ENCODE assay signal across 19 cellular contexts in genomic region chr15:62644216-62644873, GRCh38.
DNase-seq lines count a peak whose midpoint lies in the region; ATAC-seq and TF ChIP-seq lines count a peak whose summit lies in the region.
"Had no signal": no experiment of that assay in that cellular context is flagged by ENCODE, and none has a peak within 500 bp of the region (broad histone marks: within the 10 kb centered on the region; RNA-seq: fewer than 3 reads in every experiment).

No MANE protein-coding gene starts in this region.

- H3K27ac Mint-ChIP-seq in WTC11 (peak overlapping the region; percentile 28; the same call in 1 of the 2 replicates), glutamatergic neuron (ENCODE audit: unreplicated experiment) (peak overlapping the region; percentile 35), Caco-2 (ENCODE audit: unreplicated experiment) (no peak overlapping the region)
- H3K27ac Mint-ChIP-seq: CD8-positive, alpha-beta T cell had no signal

- in situ Hi-C loops in G401 (cut with HindIII; ENCODE audit: low sequenced_read_pairs), result no loop called here

- H3K4me3 Mint-ChIP-seq in WTC11, result no peak overlapping the region
- no peak overlapping the region for H3K4me3 Mint-ChIP-seq in glutamatergic neuron (ENCODE audit: unreplicated experiment)
- no peak overlapping the region for H3K4me3 Mint-ChIP-seq in Caco-2 (ENCODE audit: unreplicated experiment)
- H3K4me3 Mint-ChIP-seq: CD8-positive, alpha-beta T cell had no signal

- CTCF ChIA-PET in WTC11 (lab: Charles Lee) (no interaction called here), Caco-2 (lab: Charles Lee) (no interaction called here)

- TF ChIP-seq CTCF in WTC11 (IDR thresholded peaks at IDR 0.05) (no peak), glutamatergic neuron (IDR thresholded peaks at IDR 0.05; ENCODE audit: partially characterized antibody, unreplicated experiment) (no peak), psoas muscle (IDR thresholded peaks at IDR 0.05) (no peak), Caco-2 (IDR thresholded peaks at IDR 0.05; ENCODE audit: insufficient read depth in 1 of 2, low read depth in 1 of 2, low read length in 1 of 2, severe bottlenecking in 1 of 2, unreplicated experiment in 1 of 2) (no peak)

- H3K4me1 Mint-ChIP-seq in WTC11 (peaks cover 17% of the 10 kb centered on the region), glutamatergic neuron (ENCODE audit: low read depth, unreplicated experiment) (peaks cover 11% of the 10 kb centered on the region), Caco-2 (ENCODE audit: low read depth, unreplicated experiment) (no peaks in the 10 kb centered on the region)

- no peaks in the 10 kb centered on the region for H3K36me3 ChIP-seq in psoas muscle (ENCODE audit: insufficient read depth in 1 of 2, low read depth in 1 of 2)
- H3K36me3 ChIP-seq in Caco-2 (ENCODE audit: control insufficient read depth, insufficient read depth, low read length), result no peaks in the 10 kb centered on the region
- H3K36me3 ChIP-seq: BLaER1 had no signal

- WGBS in psoas muscle, 3 donors, result 77 to 84% (median 79%) methylated on average over 7 of the region's 7 CpGs

- POLR2A ChIA-PET in WTC11 (lab: Charles Lee), result no interaction called here
- POLR2A ChIA-PET in Caco-2 (lab: Charles Lee), result no interaction called here

- H3K9me3 ChIP-seq in psoas muscle (no peaks in the 10 kb centered on the region), Caco-2 (no peaks in the 10 kb centered on the region)
- H3K9me3 ChIP-seq: BLaER1 had no signal

- H3K27me3 ChIP-seq in psoas muscle (ENCODE audit: insufficient read depth in 3 of 3, low read length in 2 of 3) (no peaks in the 10 kb centered on the region), Caco-2 (replicated peaks; ENCODE audit: control insufficient read depth, insufficient read depth, low read length) (no peaks in the 10 kb centered on the region)
- H3K27me3 ChIP-seq: BLaER1 had no signal

- H3K4me3 ChIP-seq in psoas muscle (no peak overlapping the region), Caco-2 (ENCODE audit: low read depth, low read length) (no peak overlapping the region)
- H3K4me3 ChIP-seq: BLaER1 had no signal

- DNase-seq in G401 (ENCODE audit: low spot score) (peak; percentile 14), WTC11 (ENCODE audit: low spot score) (no peak), glutamatergic neuron (no peak), psoas muscle (no peak), Caco-2 (no peak), dermis blood vessel endothelial cell (no peak)
- DNase-seq in activated CD4-positive, alpha-beta T cell treated with anti-CD3 and anti-CD28 coated beads for 4 hours, result no peak
- DNase-seq: CD8-positive, alpha-beta T cell; DND-41; HCEC 1CT; NCI-H1417; NCI-H187 treated with DMSO at 0.1 percent for 48 hours; NCI-H345; NCI-H526 treated with DMSO at 0.1 percent for 48 hours; NK-92 treated with Interleukin-12 subunit alpha and Interleukin-12 subunit beta, amount 100 ng/mL, for 24 hours; SHP77 had no signal

- no TSS peak for BruUV-seq in Caco-2 (replicated peaks; lab: Mats Ljungman, UMichigan)

- intact Hi-C loops in psoas muscle (cut with DNase I) (no loop called here), Caco-2 (cut with micrococcal nuclease; ENCODE audit: unreplicated experiment) (no loop called here)

- H3K9me3 Mint-ChIP-seq in WTC11 (no peaks in the 10 kb centered on the region), glutamatergic neuron (ENCODE audit: unreplicated experiment) (peaks cover 2% of the 10 kb centered on the region), Caco-2 (ENCODE audit: unreplicated experiment) (no peaks in the 10 kb centered on the region)
- H3K9me3 Mint-ChIP-seq: CD8-positive, alpha-beta T cell had no signal

- H3K4me1 ChIP-seq in psoas muscle (peaks cover 35% of the 10 kb centered on the region), Caco-2 (no peaks in the 10 kb centered on the region)

- H3K36me3 Mint-ChIP-seq in WTC11, result no peaks in the 10 kb centered on the region
- no peaks in the 10 kb centered on the region for H3K36me3 Mint-ChIP-seq in glutamatergic neuron (ENCODE audit: unreplicated experiment)
- peaks cover 38% of the 10 kb centered on the region for H3K36me3 Mint-ChIP-seq in Caco-2 (ENCODE audit: insufficient read depth, unreplicated experiment)
- H3K36me3 Mint-ChIP-seq: CD8-positive, alpha-beta T cell had no signal

- ATAC-seq in WTC11 (no peak; the same call in 1 of the 2 replicates), psoas muscle (no peak), GM21390 (IDR thresholded peaks at IDR 0.05; ENCODE audit: unreplicated experiment) (no peak)
- ATAC-seq: CD8-positive, alpha-beta T cell had no signal

- H3K27me3 Mint-ChIP-seq in WTC11 (ENCODE audit: low read depth) (no peaks in the 10 kb centered on the region), glutamatergic neuron (ENCODE audit: unreplicated experiment) (no peaks in the 10 kb centered on the region), Caco-2 (ENCODE audit: insufficient read depth, unreplicated experiment) (no peaks in the 10 kb centered on the region)

- peak overlapping the region; percentile 66 for H3K27ac ChIP-seq in psoas muscle
- H3K27ac ChIP-seq: BLaER1, HL-60 had no signal

TF ChIP-seq in WTC11, 78 proteins besides CTCF, POLR2A, EP300 and RAD21 (continues in another document):
- TF ChIP-seq GRHL2 (CRISPR knock-in tag; IDR thresholded peaks at IDR 0.05; ENCODE audit: insufficient replicate concordance, severe bottlenecking) (no peak), JAZF1 (CRISPR knock-in tag; IDR thresholded peaks at IDR 0.05) (no peak), ETV6 (CRISPR knock-in tag; IDR thresholded peaks at IDR 0.05) (no peak), OVOL2 (CRISPR knock-in tag; IDR thresholded peaks at IDR 0.05; ENCODE audit: borderline replicate concordance) (no peak), RORB (CRISPR knock-in tag; IDR thresholded peaks at IDR 0.05) (no peak), TP53 (CRISPR knock-in tag; IDR thresholded peaks at IDR 0.05) (no peak), ZNF263 (CRISPR knock-in tag; IDR thresholded peaks at IDR 0.05; ENCODE audit: low read depth) (no peak), ATF2 (CRISPR knock-in tag; IDR thresholded peaks at IDR 0.05; ENCODE audit: borderline replicate concordance, low read depth) (no peak), ELF4 (CRISPR knock-in tag; IDR thresholded peaks at IDR 0.05; ENCODE audit: low read depth) (no peak)
- TF ChIP-seq, protein P1, sequence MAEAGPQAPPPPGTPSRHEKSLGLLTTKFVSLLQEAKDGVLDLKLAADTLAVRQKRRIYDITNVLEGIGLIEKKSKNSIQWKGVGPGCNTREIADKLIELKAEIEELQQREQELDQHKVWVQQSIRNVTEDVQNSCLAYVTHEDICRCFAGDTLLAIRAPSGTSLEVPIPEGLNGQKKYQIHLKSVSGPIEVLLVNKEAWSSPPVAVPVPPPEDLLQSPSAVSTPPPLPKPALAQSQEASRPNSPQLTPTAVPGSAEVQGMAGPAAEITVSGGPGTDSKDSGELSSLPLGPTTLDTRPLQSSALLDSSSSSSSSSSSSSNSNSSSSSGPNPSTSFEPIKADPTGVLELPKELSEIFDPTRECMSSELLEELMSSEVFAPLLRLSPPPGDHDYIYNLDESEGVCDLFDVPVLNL (CRISPR knock-in tag; IDR thresholded peaks at IDR 0.05; ENCODE audit: borderline replicate concordance, low read depth), result no peak
- TF ChIP-seq, protein P2, sequence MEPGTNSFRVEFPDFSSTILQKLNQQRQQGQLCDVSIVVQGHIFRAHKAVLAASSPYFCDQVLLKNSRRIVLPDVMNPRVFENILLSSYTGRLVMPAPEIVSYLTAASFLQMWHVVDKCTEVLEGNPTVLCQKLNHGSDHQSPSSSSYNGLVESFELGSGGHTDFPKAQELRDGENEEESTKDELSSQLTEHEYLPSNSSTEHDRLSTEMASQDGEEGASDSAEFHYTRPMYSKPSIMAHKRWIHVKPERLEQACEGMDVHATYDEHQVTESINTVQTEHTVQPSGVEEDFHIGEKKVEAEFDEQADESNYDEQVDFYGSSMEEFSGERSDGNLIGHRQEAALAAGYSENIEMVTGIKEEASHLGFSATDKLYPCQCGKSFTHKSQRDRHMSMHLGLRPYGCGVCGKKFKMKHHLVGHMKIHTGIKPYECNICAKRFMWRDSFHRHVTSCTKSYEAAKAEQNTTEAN (CRISPR knock-in tag; IDR thresholded peaks at IDR 0.05), result no peak
- TF ChIP-seq, protein P3, sequence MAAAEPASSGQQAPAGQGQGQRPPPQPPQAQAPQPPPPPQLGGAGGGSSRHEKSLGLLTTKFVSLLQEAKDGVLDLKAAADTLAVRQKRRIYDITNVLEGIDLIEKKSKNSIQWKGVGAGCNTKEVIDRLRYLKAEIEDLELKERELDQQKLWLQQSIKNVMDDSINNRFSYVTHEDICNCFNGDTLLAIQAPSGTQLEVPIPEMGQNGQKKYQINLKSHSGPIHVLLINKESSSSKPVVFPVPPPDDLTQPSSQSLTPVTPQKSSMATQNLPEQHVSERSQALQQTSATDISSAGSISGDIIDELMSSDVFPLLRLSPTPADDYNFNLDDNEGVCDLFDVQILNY (CRISPR knock-in tag; IDR thresholded peaks at IDR 0.05), result no peak
